1 cellular context compared by ENCODE assay signal in genomic region chr1:62608905-62609304, GRCh38.
TF ChIP-seq lines count a peak whose summit lies in the region.

No MANE protein-coding gene starts in this region.

TF ChIP-seq in HepG2, 621 proteins besides CTCF, POLR2A, EP300 and RAD21 (continued from another document and continues in another):
- TF ChIP-seq ZNF503 (CRISPR knock-in tag; IDR thresholded peaks at IDR 0.05) (no peak), PRDM15 (CRISPR knock-in tag; IDR thresholded peaks at IDR 0.05) (no peak), AGO2 (optimal IDR thresholded peaks at IDR 0.05; ENCODE audit: low read depth, low read length) (no peak), ADNP (CRISPR knock-in tag; IDR thresholded peaks at IDR 0.05) (no peak), ZSCAN12 (CRISPR knock-in tag; IDR thresholded peaks at IDR 0.05) (no peak), ZFP62 (CRISPR knock-in tag; IDR thresholded peaks at IDR 0.05) (no peak), SP140L (CRISPR knock-in tag; IDR thresholded peaks at IDR 0.05; ENCODE audit: borderline replicate concordance) (no peak), FUBP1 (CRISPR knock-in tag; IDR thresholded peaks at IDR 0.05; ENCODE audit: borderline replicate concordance) (no peak), SP2 (CRISPR knock-in tag; IDR thresholded peaks at IDR 0.05) (no peak), MIXL1 (CRISPR knock-in tag; IDR thresholded peaks at IDR 0.05) (peak; percentile 82; the same call in 1 of the 2 replicates), ZNF557 (CRISPR knock-in tag; IDR thresholded peaks at IDR 0.05) (no peak), KDM4B (CRISPR knock-in tag; IDR thresholded peaks at IDR 0.05) (no peak), ZNF879 (CRISPR knock-in tag; IDR thresholded peaks at IDR 0.05) (no peak), HNF4A (CRISPR knock-in tag; IDR thresholded peaks at IDR 0.05) (peak; percentile 86), ZNF616 (CRISPR knock-in tag; IDR thresholded peaks at IDR 0.05; ENCODE audit: low read depth) (no peak), STAG1 (CRISPR knock-in tag; IDR thresholded peaks at IDR 0.05) (no peak), XRCC5 (optimal IDR thresholded peaks at IDR 0.05; ENCODE audit: low read length) (no peak), RAD51 (IDR thresholded peaks at IDR 0.05; ENCODE audit: borderline replicate concordance) (no peak), ETV5 (CRISPR knock-in tag; IDR thresholded peaks at IDR 0.05; ENCODE audit: borderline replicate concordance) (no peak), CREB1 (IDR thresholded peaks at IDR 0.05) (no peak), CREB1 (CRISPR knock-in tag; IDR thresholded peaks at IDR 0.05) (peak; percentile 17; the same call in 1 of the 2 replicates), NR3C1 (CRISPR knock-in tag; IDR thresholded peaks at IDR 0.05) (no peak), KAT7 (CRISPR knock-in tag; IDR thresholded peaks at IDR 0.05; ENCODE audit: borderline replicate concordance) (no peak), RXRB (CRISPR knock-in tag; IDR thresholded peaks at IDR 0.05; ENCODE audit: borderline replicate concordance) (peak; percentile 72; the same call in 1 of the 2 replicates), CENPT (CRISPR knock-in tag; IDR thresholded peaks at IDR 0.05; ENCODE audit: low read depth) (no peak), ELF4 (CRISPR knock-in tag; IDR thresholded peaks at IDR 0.05; ENCODE audit: borderline replicate concordance) (no peak), SAP130 (CRISPR knock-in tag; IDR thresholded peaks at IDR 0.05; ENCODE audit: low read depth) (no peak), DMTF1 (CRISPR knock-in tag; IDR thresholded peaks at IDR 0.05) (no peak), ZNF850 (CRISPR knock-in tag; conservative IDR thresholded peaks at IDR 0.05) (no peak), SIX1 (CRISPR knock-in tag; IDR thresholded peaks at IDR 0.05; ENCODE audit: borderline replicate concordance) (peak; percentile 73; the same call in 1 of the 2 replicates), ZSCAN29 (CRISPR knock-in tag; conservative IDR thresholded peaks at IDR 0.05) (no peak), ESRRA (CRISPR knock-in tag; IDR thresholded peaks at IDR 0.05; ENCODE audit: low read depth) (0 out of 2 replicates have a peak, but pooled peaks have one; percentile 80), KLF6 (CRISPR knock-in tag; IDR thresholded peaks at IDR 0.05) (no peak), FOXC1 (CRISPR knock-in tag; IDR thresholded peaks at IDR 0.05; ENCODE audit: borderline replicate concordance) (no peak), IRF2 (CRISPR knock-in tag; IDR thresholded peaks at IDR 0.05) (no peak), KLF16 (CRISPR knock-in tag; IDR thresholded peaks at IDR 0.05) (no peak), ZNF773 (CRISPR knock-in tag; IDR thresholded peaks at IDR 0.05; ENCODE audit: borderline replicate concordance) (no peak), ZNF737 (CRISPR knock-in tag; IDR thresholded peaks at IDR 0.05; ENCODE audit: borderline replicate concordance) (no peak), NFIC (IDR thresholded peaks at IDR 0.05; ENCODE audit: low read length) (0 out of 2 replicates have a peak, but pooled peaks have one; percentile 13), KLF13 (CRISPR knock-in tag; IDR thresholded peaks at IDR 0.05) (no peak)
- TF ChIP-seq, protein P1, sequence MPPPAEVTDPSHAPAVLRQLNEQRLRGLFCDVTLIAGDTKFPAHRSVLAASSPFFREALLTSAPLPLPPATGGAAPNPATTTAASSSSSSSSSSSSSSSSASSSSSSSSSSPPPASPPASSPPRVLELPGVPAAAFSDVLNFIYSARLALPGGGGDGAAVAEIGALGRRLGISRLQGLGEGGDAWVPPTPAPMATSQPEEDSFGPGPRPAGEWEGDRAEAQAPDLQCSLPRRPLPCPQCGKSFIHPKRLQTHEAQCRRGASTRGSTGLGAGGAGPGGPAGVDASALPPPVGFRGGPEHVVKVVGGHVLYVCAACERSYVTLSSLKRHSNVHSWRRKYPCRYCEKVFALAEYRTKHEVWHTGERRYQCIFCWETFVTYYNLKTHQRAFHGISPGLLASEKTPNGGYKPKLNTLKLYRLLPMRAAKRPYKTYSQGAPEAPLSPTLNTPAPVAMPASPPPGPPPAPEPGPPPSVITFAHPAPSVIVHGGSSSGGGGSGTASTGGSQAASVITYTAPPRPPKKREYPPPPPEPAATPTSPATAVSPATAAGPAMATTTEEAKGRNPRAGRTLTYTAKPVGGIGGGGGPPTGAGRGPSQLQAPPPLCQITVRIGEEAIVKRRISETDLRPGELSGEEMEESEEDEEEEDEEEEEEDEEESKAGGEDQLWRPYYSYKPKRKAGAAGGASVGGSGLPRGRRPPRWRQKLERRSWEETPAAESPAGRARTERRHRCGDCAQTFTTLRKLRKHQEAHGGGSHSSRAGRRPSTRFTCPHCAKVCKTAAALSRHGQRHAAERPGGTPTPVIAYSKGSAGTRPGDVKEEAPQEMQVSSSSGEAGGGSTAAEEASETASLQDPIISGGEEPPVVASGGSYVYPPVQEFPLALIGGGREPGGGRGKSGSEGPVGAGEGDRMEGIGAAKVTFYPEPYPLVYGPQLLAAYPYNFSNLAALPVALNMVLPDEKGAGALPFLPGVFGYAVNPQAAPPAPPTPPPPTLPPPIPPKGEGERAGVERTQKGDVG (CRISPR knock-in tag; IDR thresholded peaks at IDR 0.05; ENCODE audit: borderline replicate concordance), result no peak
- TF ChIP-seq, protein P2, sequence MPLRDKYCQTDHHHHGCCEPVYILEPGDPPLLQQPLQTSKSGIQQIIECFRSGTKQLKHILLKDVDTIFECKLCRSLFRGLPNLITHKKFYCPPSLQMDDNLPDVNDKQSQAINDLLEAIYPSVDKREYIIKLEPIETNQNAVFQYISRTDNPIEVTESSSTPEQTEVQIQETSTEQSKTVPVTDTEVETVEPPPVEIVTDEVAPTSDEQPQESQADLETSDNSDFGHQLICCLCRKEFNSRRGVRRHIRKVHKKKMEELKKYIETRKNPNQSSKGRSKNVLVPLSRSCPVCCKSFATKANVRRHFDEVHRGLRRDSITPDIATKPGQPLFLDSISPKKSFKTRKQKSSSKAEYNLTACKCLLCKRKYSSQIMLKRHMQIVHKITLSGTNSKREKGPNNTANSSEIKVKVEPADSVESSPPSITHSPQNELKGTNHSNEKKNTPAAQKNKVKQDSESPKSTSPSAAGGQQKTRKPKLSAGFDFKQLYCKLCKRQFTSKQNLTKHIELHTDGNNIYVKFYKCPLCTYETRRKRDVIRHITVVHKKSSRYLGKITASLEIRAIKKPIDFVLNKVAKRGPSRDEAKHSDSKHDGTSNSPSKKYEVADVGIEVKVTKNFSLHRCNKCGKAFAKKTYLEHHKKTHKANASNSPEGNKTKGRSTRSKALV (CRISPR knock-in tag; IDR thresholded peaks at IDR 0.05), result no peak
- TF ChIP-seq, protein P3, sequence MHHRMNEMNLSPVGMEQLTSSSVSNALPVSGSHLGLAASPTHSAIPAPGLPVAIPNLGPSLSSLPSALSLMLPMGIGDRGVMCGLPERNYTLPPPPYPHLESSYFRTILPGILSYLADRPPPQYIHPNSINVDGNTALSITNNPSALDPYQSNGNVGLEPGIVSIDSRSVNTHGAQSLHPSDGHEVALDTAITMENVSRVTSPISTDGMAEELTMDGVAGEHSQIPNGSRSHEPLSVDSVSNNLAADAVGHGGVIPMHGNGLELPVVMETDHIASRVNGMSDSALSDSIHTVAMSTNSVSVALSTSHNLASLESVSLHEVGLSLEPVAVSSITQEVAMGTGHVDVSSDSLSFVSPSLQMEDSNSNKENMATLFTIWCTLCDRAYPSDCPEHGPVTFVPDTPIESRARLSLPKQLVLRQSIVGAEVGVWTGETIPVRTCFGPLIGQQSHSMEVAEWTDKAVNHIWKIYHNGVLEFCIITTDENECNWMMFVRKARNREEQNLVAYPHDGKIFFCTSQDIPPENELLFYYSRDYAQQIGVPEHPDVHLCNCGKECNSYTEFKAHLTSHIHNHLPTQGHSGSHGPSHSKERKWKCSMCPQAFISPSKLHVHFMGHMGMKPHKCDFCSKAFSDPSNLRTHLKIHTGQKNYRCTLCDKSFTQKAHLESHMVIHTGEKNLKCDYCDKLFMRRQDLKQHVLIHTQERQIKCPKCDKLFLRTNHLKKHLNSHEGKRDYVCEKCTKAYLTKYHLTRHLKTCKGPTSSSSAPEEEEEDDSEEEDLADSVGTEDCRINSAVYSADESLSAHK (CRISPR knock-in tag; IDR thresholded peaks at IDR 0.05; ENCODE audit: borderline replicate concordance), result no peak
- TF ChIP-seq, protein P4, sequence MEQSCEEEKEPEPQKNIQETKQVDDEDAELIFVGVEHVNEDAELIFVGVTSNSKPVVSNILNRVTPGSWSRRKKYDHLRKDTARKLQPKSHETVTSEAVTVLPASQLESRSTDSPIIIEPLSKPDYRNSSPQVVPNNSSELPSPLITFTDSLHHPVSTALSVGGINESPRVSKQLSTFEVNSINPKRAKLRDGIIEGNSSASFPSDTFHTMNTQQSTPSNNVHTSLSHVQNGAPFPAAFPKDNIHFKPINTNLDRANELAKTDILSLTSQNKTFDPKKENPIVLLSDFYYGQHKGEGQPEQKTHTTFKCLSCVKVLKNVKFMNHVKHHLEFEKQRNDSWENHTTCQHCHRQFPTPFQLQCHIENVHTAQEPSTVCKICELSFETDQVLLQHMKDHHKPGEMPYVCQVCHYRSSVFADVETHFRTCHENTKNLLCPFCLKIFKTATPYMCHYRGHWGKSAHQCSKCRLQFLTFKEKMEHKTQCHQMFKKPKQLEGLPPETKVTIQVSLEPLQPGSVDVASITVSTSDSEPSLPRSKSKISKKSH (CRISPR knock-in tag; IDR thresholded peaks at IDR 0.05; ENCODE audit: borderline replicate concordance), result no peak
